ENCODE assay signal across 8 cellular contexts in genomic region chr7:148941598-148942280, GRCh38. TPM values are rescaled to one million over a fixed set of nuclear protein-coding genes. Genes with fewer than 3 reads are reported as not detected.
A peak's percentile ranks its signal among the peaks of the same experiment; 100 is the strongest.
DNase-seq lines count a peak whose midpoint lies in the region; ATAC-seq and TF ChIP-seq lines count a peak whose summit lies in the region.

No MANE protein-coding gene starts in this region.

- H3K27me3 ChIP-seq in Caco-2 (replicated peaks; ENCODE audit: control insufficient read depth, insufficient read depth, low read length) (no peaks in the 10 kb centered on the region), MG63 (no peaks in the 10 kb centered on the region), uterus (no peaks in the 10 kb centered on the region)

- no peaks in the 10 kb centered on the region for H3K9me3 Mint-ChIP-seq in Caco-2 (ENCODE audit: unreplicated experiment)

- peak; percentile 56 for ATAC-seq in GM21786 (IDR thresholded peaks at IDR 0.05; ENCODE audit: unreplicated experiment)
- ATAC-seq in Right ventricle myocardium superior (ENCODE audit: poor library complexity), result peak; percentile 70

- CTCF ChIA-PET in Caco-2 (lab: Charles Lee), result interaction anchor here (0.5 to 2.0 kb wide), 7 partner anchors 21 to 194 kb away, joined by 3 to 10 read pairs (median 4); no protein-coding TSS in a partner anchor

- H3K4me1 ChIP-seq in Caco-2, result no peaks in the 10 kb centered on the region; the same call in 1 of the 2 replicates
- no peaks in the 10 kb centered on the region for H3K4me1 ChIP-seq in uterus

- DNase-seq in Caco-2 (peak; percentile 88 to 92), MG63 (peak; percentile 66), SHP77 treated with DMSO at 0.1 percent for 48 hours (lab: John Stamatoyannopoulos, UW) (peak; percentile 65), Right ventricle myocardium superior (peak; percentile 57), pons (ENCODE audit: low spot score) (peak; percentile 36), uterus (peak; percentile 27 to 42)
- peak; percentile 27 to 50 (median 37) for DNase-seq in activated naive CD4-positive, alpha-beta T cell (lab: John Stamatoyannopoulos, UW)

- H3K27ac Mint-ChIP-seq in Caco-2 (ENCODE audit: unreplicated experiment), result peak overlapping the region; percentile 95

- intact Hi-C loops in Caco-2 (cut with micrococcal nuclease; ENCODE audit: unreplicated experiment) (loop anchor here (1.0 to 5.0 kb wide), 5 partner anchors 21 to 84 kb away; partner anchors contain the start of gene EZH2), Right ventricle myocardium superior (cut with DNase I) (loop anchor here (2.0 kb wide), 1 partner anchor 57 kb away; the partner anchor contains the start of gene EZH2), uterus (cut with DNase I; ENCODE audit: low total_unique reads) (no loop called here)

- H3K9me3 ChIP-seq in Caco-2 (no peaks in the 10 kb centered on the region), MG63 (no peaks in the 10 kb centered on the region), uterus (no peaks in the 10 kb centered on the region)

- POLR2A ChIA-PET in Caco-2 (lab: Charles Lee), result interaction anchor here (0.9 to 1.4 kb wide), 3 partner anchors 27 to 243 kb away, joined by 3 to 6 read pairs (median 5); partner anchors contain the start of gene ZNF398

- no peak for TF ChIP-seq POLR2A in uterus (IDR thresholded peaks at IDR 0.05)

- H3K27ac ChIP-seq in uterus, result peak overlapping the region; percentile 89 to 90

- H3K4me1 Mint-ChIP-seq in Caco-2 (ENCODE audit: low read depth, unreplicated experiment), result peaks cover 7% of the 10 kb centered on the region

- H3K4me3 ChIP-seq in Caco-2 (ENCODE audit: low read depth, low read length) (peak overlapping the region; percentile 88), MG63 (peak overlapping the region; percentile 65), uterus (peak overlapping the region; percentile 62 to 81)

- peak overlapping the region; percentile 87 for H3K4me3 Mint-ChIP-seq in Caco-2 (ENCODE audit: unreplicated experiment)

- H3K36me3 ChIP-seq in Caco-2 (ENCODE audit: control insufficient read depth, insufficient read depth, low read length) (no peaks in the 10 kb centered on the region), MG63 (no peaks in the 10 kb centered on the region), uterus (no peaks in the 10 kb centered on the region)

- H3K27me3 Mint-ChIP-seq in Caco-2 (ENCODE audit: insufficient read depth, unreplicated experiment), result no peaks in the 10 kb centered on the region

- no TSS peak for BruUV-seq in Caco-2 (replicated peaks; lab: Mats Ljungman, UMichigan)

- TF ChIP-seq CTCF in Caco-2 (IDR thresholded peaks at IDR 0.05; ENCODE audit: insufficient read depth in 1 of 2, low read depth in 1 of 2, low read length in 1 of 2, severe bottlenecking in 1 of 2, unreplicated experiment in 1 of 2) (peak; percentile 54 to 66), uterus (IDR thresholded peaks at IDR 0.05) (peak in 3 of 4 experiments; percentile 23 to 33 (median 27))

- peaks cover 11% of the 10 kb centered on the region for H3K36me3 Mint-ChIP-seq in Caco-2 (ENCODE audit: insufficient read depth, unreplicated experiment)

RNA-seq across cellular contexts. Expression of gene EZH2, which starts 57.6 kb away (rescaled TPM):
- total RNA-seq in Caco-2 (2022), result 55.7 and 63.7 TPM in 2 replicates
- 13.8 and 19.4 TPM in 2 replicates for total RNA-seq in MG63 (2014; rRNA removed; shearing (Covaris generic); ENCODE audit: low replicate concordance)
- total RNA-seq in Right ventricle myocardium superior, result 1.1 TPM
- 10 to 100 TPM in 1 of 4 donors, 1 to 10 TPM in 3; 1.2 to 35.3 (median 2.1) TPM for total RNA-seq in uterus

Comparison
In these comparisons a context has a peak if more than half of its experiments do, and no peak if none do; other contexts are left out.
1. Peak in every context shown above with its lines: DNase-seq, ATAC-seq, H3K4me3 ChIP-seq and H3K27ac ChIP-seq.
2. DNase-seq: peak in every context shown above with its lines; median percentile 90 in Caco-2; 66 in MG63; 65 in SHP77 treated with DMSO at 0.1 percent for 48 hours; 57 in Right ventricle myocardium superior; 37 in activated naive CD4-positive, alpha-beta T cell; 36 in pons; 34 in uterus.